ENCODE assay signal across 1 cellular context in the genomic region with DNA sequence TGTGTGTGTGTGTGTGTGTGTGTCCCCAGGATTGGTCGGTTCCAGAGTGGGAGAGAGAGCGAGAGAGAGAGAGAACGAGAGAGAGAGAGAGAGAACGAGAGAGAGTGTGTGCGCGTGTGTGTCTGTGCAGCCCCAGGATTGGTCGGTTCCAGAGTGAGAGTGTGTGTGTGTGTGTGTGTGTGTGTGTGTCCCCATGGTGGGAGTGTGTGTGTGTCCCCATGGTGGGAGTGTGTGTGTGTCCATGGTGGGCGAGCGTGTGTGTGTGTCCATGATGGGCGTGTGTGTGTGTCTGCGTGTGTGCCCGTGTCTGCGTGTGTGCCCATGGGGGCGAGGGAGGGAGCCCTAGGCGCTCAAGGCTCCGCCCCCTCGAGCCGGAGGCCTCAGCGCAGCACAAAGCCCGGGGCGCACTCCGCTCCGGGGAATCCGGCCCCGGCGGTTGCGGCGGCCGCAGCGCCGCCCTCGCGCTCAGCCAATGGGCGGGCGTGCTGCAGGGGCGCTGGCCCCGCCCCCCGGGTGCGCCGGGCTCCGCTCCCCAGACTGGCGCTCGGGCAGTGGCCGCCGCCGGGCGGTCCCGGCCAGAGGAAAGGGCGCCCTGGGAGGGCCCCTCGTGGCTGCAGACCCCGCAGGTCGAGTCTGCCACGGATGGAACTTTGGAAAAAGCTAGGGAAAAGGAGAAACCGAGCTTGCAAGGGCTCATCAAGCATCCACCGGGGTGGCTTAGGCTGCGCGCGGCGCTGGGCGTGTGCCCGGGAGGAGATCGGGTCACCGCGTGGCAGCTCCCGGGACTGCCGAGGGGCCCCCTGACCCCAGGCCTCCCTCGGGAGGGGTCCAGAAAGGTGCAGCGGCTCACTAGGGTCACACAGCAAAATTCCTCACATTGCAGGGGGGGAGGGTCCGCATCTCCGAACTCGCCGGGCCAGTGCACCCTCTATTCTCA.
A peak's percentile ranks its signal among the peaks of the same experiment; 100 is the strongest.
TF ChIP-seq lines count a peak whose summit lies in the region.

No MANE protein-coding gene starts in this region.

TF ChIP-seq in HepG2, 621 proteins besides CTCF, POLR2A, EP300 and RAD21 (continued from another document and continues in another):
- TF ChIP-seq ZBTB40 (IDR thresholded peaks at IDR 0.05), result no peak
- TF ChIP-seq ZBTB40 (CRISPR knock-in tag; IDR thresholded peaks at IDR 0.05), result 0 out of 2 replicates have a peak, but pooled peaks have one; percentile 6
- TF ChIP-seq ZFP82 (CRISPR knock-in tag; IDR thresholded peaks at IDR 0.05; ENCODE audit: borderline replicate concordance), result no peak; the same call in 1 of the 2 replicates
- TF ChIP-seq, protein P1, sequence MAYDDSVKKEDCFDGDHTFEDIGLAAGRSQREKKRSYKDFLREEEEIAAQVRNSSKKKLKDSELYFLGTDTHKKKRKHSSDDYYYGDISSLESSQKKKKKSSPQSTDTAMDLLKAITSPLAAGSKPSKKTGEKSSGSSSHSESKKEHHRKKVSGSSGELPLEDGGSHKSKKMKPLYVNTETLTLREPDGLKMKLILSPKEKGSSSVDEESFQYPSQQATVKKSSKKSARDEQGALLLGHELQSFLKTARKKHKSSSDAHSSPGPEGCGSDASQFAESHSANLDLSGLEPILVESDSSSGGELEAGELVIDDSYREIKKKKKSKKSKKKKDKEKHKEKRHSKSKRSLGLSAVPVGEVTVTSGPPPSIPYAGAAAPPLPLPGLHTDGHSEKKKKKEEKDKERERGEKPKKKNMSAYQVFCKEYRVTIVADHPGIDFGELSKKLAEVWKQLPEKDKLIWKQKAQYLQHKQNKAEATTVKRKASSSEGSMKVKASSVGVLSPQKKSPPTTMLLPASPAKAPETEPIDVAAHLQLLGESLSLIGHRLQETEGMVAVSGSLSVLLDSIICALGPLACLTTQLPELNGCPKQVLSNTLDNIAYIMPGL (CRISPR knock-in tag; IDR thresholded peaks at IDR 0.05; ENCODE audit: borderline replicate concordance in 1 of 2, low read depth in 1 of 2), result peak; percentile 5 to 43; a peak in 2 of 4 replicates
- peak; percentile 45; the same call in 1 of the 2 replicates for TF ChIP-seq ZBTB7B (CRISPR knock-in tag; IDR thresholded peaks at IDR 0.05)
- TF ChIP-seq CBFB (CRISPR knock-in tag; IDR thresholded peaks at IDR 0.05), result no peak
- TF ChIP-seq KAT7 (CRISPR knock-in tag; IDR thresholded peaks at IDR 0.05; ENCODE audit: borderline replicate concordance), result no peak
- no peak for TF ChIP-seq TAF15 (IDR thresholded peaks at IDR 0.05; ENCODE audit: low read depth, low read length, poor library complexity, severe bottlenecking)
- TF ChIP-seq ZFAT (CRISPR knock-in tag; conservative IDR thresholded peaks at IDR 0.05), result 0 out of 2 replicates have a peak, but pooled peaks have one; percentile 22
- TF ChIP-seq ZNF510 (CRISPR knock-in tag; IDR thresholded peaks at IDR 0.05; ENCODE audit: low read depth), result no peak; the same call in 1 of the 2 replicates
- TF ChIP-seq, protein P2, sequence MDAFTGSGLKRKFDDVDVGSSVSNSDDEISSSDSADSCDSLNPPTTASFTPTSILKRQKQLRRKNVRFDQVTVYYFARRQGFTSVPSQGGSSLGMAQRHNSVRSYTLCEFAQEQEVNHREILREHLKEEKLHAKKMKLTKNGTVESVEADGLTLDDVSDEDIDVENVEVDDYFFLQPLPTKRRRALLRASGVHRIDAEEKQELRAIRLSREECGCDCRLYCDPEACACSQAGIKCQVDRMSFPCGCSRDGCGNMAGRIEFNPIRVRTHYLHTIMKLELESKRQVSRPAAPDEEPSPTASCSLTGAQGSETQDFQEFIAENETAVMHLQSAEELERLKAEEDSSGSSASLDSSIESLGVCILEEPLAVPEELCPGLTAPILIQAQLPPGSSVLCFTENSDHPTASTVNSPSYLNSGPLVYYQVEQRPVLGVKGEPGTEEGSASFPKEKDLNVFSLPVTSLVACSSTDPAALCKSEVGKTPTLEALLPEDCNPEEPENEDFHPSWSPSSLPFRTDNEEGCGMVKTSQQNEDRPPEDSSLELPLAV (CRISPR knock-in tag; conservative IDR thresholded peaks at IDR 0.05; ENCODE audit: low read depth), result no peak
- TF ChIP-seq SOX6 (IDR thresholded peaks at IDR 0.05), result no peak
- TF ChIP-seq SOX6 (CRISPR knock-in tag; IDR thresholded peaks at IDR 0.05), result no peak; the same call in 1 of the 2 replicates
- peak; percentile 73 for TF ChIP-seq HNRNPLL (IDR thresholded peaks at IDR 0.05; ENCODE audit: low read depth, low read length, poor library complexity, severe bottlenecking)
- no peak for TF ChIP-seq HNF4A (CRISPR knock-in tag; IDR thresholded peaks at IDR 0.05)
- no peak for TF ChIP-seq ZNF326 (CRISPR knock-in tag; IDR thresholded peaks at IDR 0.05; ENCODE audit: borderline replicate concordance)
- no peak for TF ChIP-seq KIAA2018 (CRISPR knock-in tag; IDR thresholded peaks at IDR 0.05; ENCODE audit: borderline replicate concordance)
- TF ChIP-seq, protein P3, sequence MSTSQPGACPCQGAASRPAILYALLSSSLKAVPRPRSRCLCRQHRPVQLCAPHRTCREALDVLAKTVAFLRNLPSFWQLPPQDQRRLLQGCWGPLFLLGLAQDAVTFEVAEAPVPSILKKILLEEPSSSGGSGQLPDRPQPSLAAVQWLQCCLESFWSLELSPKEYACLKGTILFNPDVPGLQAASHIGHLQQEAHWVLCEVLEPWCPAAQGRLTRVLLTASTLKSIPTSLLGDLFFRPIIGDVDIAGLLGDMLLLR (CRISPR knock-in tag; IDR thresholded peaks at IDR 0.05), result no peak
- TF ChIP-seq ZBTB43 (CRISPR knock-in tag; conservative IDR thresholded peaks at IDR 0.05), result peak; percentile 100
- no peak for TF ChIP-seq THRA (CRISPR knock-in tag; IDR thresholded peaks at IDR 0.05; ENCODE audit: borderline replicate concordance)
